8 cellular contexts compared by ENCODE assay signal in the genomic region with DNA sequence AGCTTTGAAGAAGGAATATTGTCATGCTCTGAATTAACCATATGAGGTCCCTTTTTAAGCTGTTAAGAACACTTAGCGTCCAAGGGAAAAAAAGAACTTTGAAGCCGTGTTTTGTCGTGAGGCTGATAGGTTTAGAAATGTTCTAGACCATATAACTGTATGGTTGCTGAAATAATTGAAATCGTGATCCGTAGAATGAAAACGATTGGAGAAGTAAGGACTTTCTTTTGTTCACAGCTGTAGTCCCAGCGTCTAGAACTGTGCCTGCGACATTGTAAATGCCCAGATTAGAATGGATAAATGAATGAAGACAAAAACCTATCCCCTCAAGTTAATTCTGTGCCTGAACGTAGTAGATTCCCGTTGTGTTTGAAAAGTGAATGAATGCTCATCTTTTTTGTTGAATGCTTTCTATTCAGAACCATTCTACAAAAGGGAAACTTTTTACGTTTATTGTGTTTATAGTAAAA. TPM values are rescaled to one million over a fixed set of nuclear protein-coding genes. Genes with fewer than 3 reads are reported as not detected.
DNase-seq lines count a peak whose midpoint lies in the region; ATAC-seq lines count a peak whose summit lies in the region.

No MANE protein-coding gene starts in this region.

- POLR2A ChIA-PET in activated CD4-positive, alpha-beta T cell treated with anti-CD3 and anti-CD28 coated beads, Interleukin-2, amount 10 ng/mL, durations not matched to agents 7 days and 5 days (lab: Charles Lee), result interaction anchor here (1.1 kb wide), 1 partner anchor 20 kb away, joined by 4 read pairs; no protein-coding TSS in a partner anchor
- POLR2A ChIA-PET in activated CD4-positive, alpha-beta memory T cell treated with anti-CD3 and anti-CD28 coated beads, Interleukin-2, amount 10 ng/mL, durations not matched to agents 7 days and 5 days (lab: Charles Lee), result interaction anchor here (1.0 to 6.5 kb wide), 22 partner anchors 11 to 590 kb away, joined by 3 to 486 read pairs (median 16); partner anchors contain the start of genes METTL4, MYL12A and NDC80

- WGBS in thymus, result 2% methylated on average over 11 of the region's 11 CpGs

- H3K4me3 Mint-ChIP-seq in activated CD4-positive, alpha-beta T cell treated with anti-CD3 and anti-CD28 coated beads, Interleukin-2, amount 10 ng/mL, durations not matched to agents 7 days and 5 days, result peak overlapping the region; percentile 85
- H3K4me3 Mint-ChIP-seq in activated CD4-positive, alpha-beta memory T cell treated with anti-CD3 and anti-CD28 coated beads, Interleukin-2, amount 10 ng/mL, durations not matched to agents 7 days and 5 days, result peak overlapping the region; percentile 95
- peak overlapping the region; percentile 87 to 97 (median 93) for H3K4me3 Mint-ChIP-seq in immature natural killer cell

- peaks cover 44% of the 10 kb centered on the region for H3K4me1 Mint-ChIP-seq in activated CD4-positive, alpha-beta T cell treated with anti-CD3 and anti-CD28 coated beads, Interleukin-2, amount 10 ng/mL, durations not matched to agents 7 days and 5 days
- H3K4me1 Mint-ChIP-seq in activated CD4-positive, alpha-beta memory T cell treated with anti-CD3 and anti-CD28 coated beads, Interleukin-2, amount 10 ng/mL, durations not matched to agents 7 days and 5 days, result peaks cover 34% of the 10 kb centered on the region
- peaks cover 47 to 61% of the 10 kb centered on the region in 2 donors for H3K4me1 Mint-ChIP-seq in immature natural killer cell

- H3K36me3 ChIP-seq in thymus (ENCODE audit: control insufficient read depth, insufficient read depth), result no peaks in the 10 kb centered on the region

- peak overlapping the region; percentile 95 for H3K27ac ChIP-seq in thymus (ENCODE audit: low read depth)

- ATAC-seq in HG03095 (IDR thresholded peaks at IDR 0.05; ENCODE audit: unreplicated experiment), result no peak

- peaks cover 48% of the 10 kb centered on the region for H3K36me3 Mint-ChIP-seq in activated CD4-positive, alpha-beta T cell treated with anti-CD3 and anti-CD28 coated beads, Interleukin-2, amount 10 ng/mL, durations not matched to agents 7 days and 5 days (ENCODE audit: low read depth)
- H3K36me3 Mint-ChIP-seq in activated CD4-positive, alpha-beta memory T cell treated with anti-CD3 and anti-CD28 coated beads, Interleukin-2, amount 10 ng/mL, durations not matched to agents 7 days and 5 days (ENCODE audit: low read depth), result peaks cover 42% of the 10 kb centered on the region
- peaks cover 3 to 4% (median 4%) of the 10 kb centered on the region in 3 donors for H3K36me3 Mint-ChIP-seq in immature natural killer cell

- H3K27ac Mint-ChIP-seq in activated CD4-positive, alpha-beta T cell treated with anti-CD3 and anti-CD28 coated beads, Interleukin-2, amount 10 ng/mL, durations not matched to agents 7 days and 5 days, result peak overlapping the region; percentile 97
- peak overlapping the region; percentile 96 for H3K27ac Mint-ChIP-seq in activated CD4-positive, alpha-beta memory T cell treated with anti-CD3 and anti-CD28 coated beads, Interleukin-2, amount 10 ng/mL, durations not matched to agents 7 days and 5 days
- peak overlapping the region; percentile 88 to 98 (median 96) for H3K27ac Mint-ChIP-seq in immature natural killer cell

- peaks cover 10% of the 10 kb centered on the region for H3K4me1 ChIP-seq in thymus (ENCODE audit: control insufficient read depth, insufficient read depth, low read length)

- H3K9me3 ChIP-seq in thymus (ENCODE audit: control insufficient read depth), result no peaks in the 10 kb centered on the region

- peak overlapping the region; percentile 80 for H3K4me3 ChIP-seq in thymus (ENCODE audit: low read length)

- DNase-seq in activated CD4-positive, alpha-beta T cell treated with anti-CD3 and anti-CD28 coated beads, Interleukin-2, amount 10 ng/mL, durations not matched to agents 7 days and 5 days, result no peak
- DNase-seq in activated CD4-positive, alpha-beta T cell treated with anti-CD3 and anti-CD28 coated beads for 4 hours, result no peak
- DNase-seq in activated CD4-positive, alpha-beta memory T cell treated with anti-CD3 and anti-CD28 coated beads, Interleukin-2, amount 10 ng/mL, durations not matched to agents 7 days and 5 days, result no peak
- DNase-seq in immature natural killer cell (no peak), hepatic stellate cell (ENCODE audit: low spot score) (no peak), mucosa of gallbladder (ENCODE audit: low spot score) (no peak)

- no peaks in the 10 kb centered on the region for H3K27me3 Mint-ChIP-seq in activated CD4-positive, alpha-beta T cell treated with anti-CD3 and anti-CD28 coated beads, Interleukin-2, amount 10 ng/mL, durations not matched to agents 7 days and 5 days
- H3K27me3 Mint-ChIP-seq in activated CD4-positive, alpha-beta memory T cell treated with anti-CD3 and anti-CD28 coated beads, Interleukin-2, amount 10 ng/mL, durations not matched to agents 7 days and 5 days, result peaks cover 1% of the 10 kb centered on the region
- H3K27me3 Mint-ChIP-seq in immature natural killer cell (ENCODE audit: low read depth in 3 of 3), result peaks cover 8 to 20% (median 15%) of the 10 kb centered on the region in 3 donors

- CTCF ChIA-PET in activated CD4-positive, alpha-beta T cell treated with anti-CD3 and anti-CD28 coated beads, Interleukin-2, amount 10 ng/mL, durations not matched to agents 7 days and 5 days (lab: Charles Lee), result interaction anchor here (0.5 to 1.7 kb wide), 10 partner anchors 17 to 555 kb away, joined by 3 to 5 read pairs (median 4); no protein-coding TSS in a partner anchor
- CTCF ChIA-PET in activated CD4-positive, alpha-beta memory T cell treated with anti-CD3 and anti-CD28 coated beads, Interleukin-2, amount 10 ng/mL, durations not matched to agents 7 days and 5 days (lab: Charles Lee), result interaction anchor here (1.1 to 3.6 kb wide), 4 partner anchors 20 to 86 kb away, joined by 5 to 19 read pairs (median 8); partner anchors contain the start of genes METTL4 and NDC80

- H3K9me3 Mint-ChIP-seq in activated CD4-positive, alpha-beta T cell treated with anti-CD3 and anti-CD28 coated beads, Interleukin-2, amount 10 ng/mL, durations not matched to agents 7 days and 5 days, result peaks cover 2% of the 10 kb centered on the region
- H3K9me3 Mint-ChIP-seq in activated CD4-positive, alpha-beta memory T cell treated with anti-CD3 and anti-CD28 coated beads, Interleukin-2, amount 10 ng/mL, durations not matched to agents 7 days and 5 days, result peaks cover 3% of the 10 kb centered on the region
- H3K9me3 Mint-ChIP-seq in immature natural killer cell, result no peaks in the 10 kb centered on the region

- no peaks in the 10 kb centered on the region for H3K27me3 ChIP-seq in thymus (ENCODE audit: control insufficient read depth, insufficient read depth)

RNA-seq across cellular contexts. Expression of gene SMCHD1, which starts 1.6 kb away (rescaled TPM):
- 100 to 1,000 TPM; 195 to 215 TPM for total RNA-seq in activated CD4-positive, alpha-beta T cell treated with anti-CD3 and anti-CD28 coated beads, Interleukin-2, amount 10 ng/mL, durations not matched to agents 7 days and 5 days
- 100 to 1,000 TPM; 162 TPM for total RNA-seq in activated CD4-positive, alpha-beta memory T cell treated with anti-CD3 and anti-CD28 coated beads, Interleukin-2, amount 10 ng/mL, durations not matched to agents 7 days and 5 days
- 10 to 100 TPM; 13.9 to 31.0 (median 17.8) TPM for polyA plus RNA-seq in immature natural killer cell
- 26.6 TPM for polyA plus RNA-seq in thymus
- 38.3 TPM for total RNA-seq in mucosa of gallbladder
